In the genomic region with DNA sequence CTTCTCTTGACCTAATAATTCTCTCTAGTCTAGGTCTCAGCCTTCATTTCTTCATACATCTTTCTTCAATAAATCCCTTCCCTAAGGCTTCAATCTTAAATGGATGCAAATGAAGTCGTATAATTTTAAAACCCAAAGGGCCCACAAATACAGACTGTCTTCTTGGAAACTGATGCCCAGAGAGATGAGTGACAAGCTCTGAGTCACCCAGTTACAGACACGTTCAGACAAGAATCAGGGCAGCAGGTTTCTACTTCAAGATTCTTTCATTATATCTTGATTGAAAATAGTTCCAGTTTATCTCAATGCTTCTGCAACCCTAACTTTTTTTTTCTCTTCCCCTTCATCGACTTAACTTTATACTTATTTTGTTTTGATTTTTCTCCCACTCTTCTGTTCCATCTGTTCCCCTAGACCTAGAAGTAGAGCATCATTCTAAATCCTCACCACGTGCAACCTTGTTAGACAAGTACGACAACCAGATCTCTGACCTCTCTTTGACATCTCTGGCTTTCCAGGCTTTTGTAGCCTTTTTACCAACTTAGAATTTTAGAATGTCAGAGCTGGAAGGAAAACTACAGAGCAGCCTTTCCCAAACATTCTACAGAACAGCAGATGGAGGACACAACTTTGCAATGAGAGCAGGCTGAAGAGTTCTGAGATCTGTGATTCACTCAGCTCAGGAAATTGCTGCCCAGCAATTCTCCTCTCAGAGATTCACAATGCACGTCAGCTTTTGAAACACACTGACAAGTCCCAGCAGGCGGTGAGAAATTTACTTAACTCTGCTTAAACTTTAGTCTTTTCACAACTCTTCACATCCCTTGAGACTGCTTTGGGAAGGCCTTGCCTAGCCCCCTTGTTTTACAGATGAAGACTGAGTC, we compare ENCODE assay signal across 1 cellular context.
A peak's percentile ranks its signal among the peaks of the same experiment; 100 is the strongest.
TF ChIP-seq lines count a peak whose summit lies in the region.

No MANE protein-coding gene starts in this region.

TF ChIP-seq in K562, 482 proteins besides CTCF, POLR2A, EP300 and RAD21:
- TF ChIP-seq PKNOX1 (IDR thresholded peaks at IDR 0.05) (0 out of 2 replicates have a peak, but pooled peaks have one; percentile 24), GATA2 (CRISPR knock-in tag; IDR thresholded peaks at IDR 0.05) (no peak)
